ENCODE assay signal across 8 cellular contexts in genomic region chr10:43202224-43202656, GRCh38.
DNase-seq lines count a peak whose midpoint lies in the region; ATAC-seq and TF ChIP-seq lines count a peak whose summit lies in the region.

No MANE protein-coding gene starts in this region.

- H3K27me3 Mint-ChIP-seq in GM23338 (ENCODE audit: insufficient read depth, low read depth, poor library complexity), result peaks cover 7% of the 10 kb centered on the region

- DNase-seq in GM03348 (ENCODE audit: low spot score) (peak; percentile 79), GM23338 (ENCODE audit: low spot score) (peak; percentile 84), NCI-H460 (ENCODE audit: extremely low read depth, low read depth) (peak; percentile 26), iPS DF 6.9 (ENCODE audit: low read depth, low spot score) (no peak), DMS 273 (lab: John Stamatoyannopoulos, UW; ENCODE audit: unreplicated experiment) (no peak), HEK293T (ENCODE audit: extremely low spot score) (no peak)
- peak; percentile 53 to 72 for DNase-seq in activated naive CD4-positive, alpha-beta T cell treated with anti-CD3 and anti-CD28 coated beads, Interleukin-2, amount 50 U/mL, for 72 hours (ENCODE audit: low spot score in 2 of 2)

- H3K36me3 Mint-ChIP-seq in GM23338 (ENCODE audit: low read depth), result peaks cover 22% of the 10 kb centered on the region
- H3K36me3 Mint-ChIP-seq in activated naive CD4-positive, alpha-beta T cell treated with anti-CD3 and anti-CD28 coated beads, Interleukin-2, amount 50 U/mL, for 72 hours, result no peaks in the 10 kb centered on the region

- WGBS in iPS DF 6.9 (ENCODE audit: insufficient coverage, insufficient read length), result no CpG with 5 or more reads among the region's 29 CpGs

- peak; percentile 36 for ATAC-seq in GM23338
- ATAC-seq in activated naive CD4-positive, alpha-beta T cell treated with anti-CD3 and anti-CD28 coated beads, Interleukin-2, amount 50 U/mL, for 72 hours, result peak; percentile 57 to 65

- H3K4me3 ChIP-seq in GM23338 (peak overlapping the region; percentile 74), iPS DF 6.9 (ENCODE audit: low read length) (peak overlapping the region; percentile 65), skeletal muscle tissue (ENCODE audit: low read length in 3 of 3) (peak overlapping the region; percentile 36 to 64 (median 48))

- H3K9me3 ChIP-seq in iPS DF 6.9 (ENCODE audit: control insufficient read depth, insufficient read depth, low read length), result no peaks in the 10 kb centered on the region
- H3K9me3 ChIP-seq in skeletal muscle tissue (ENCODE audit: control insufficient read depth in 3 of 3, low read length in 3 of 3), result no peaks in the 10 kb centered on the region

- CTCF ChIA-PET in HEK293T (lab: Yijun Ruan, JAX), result interaction anchor here (0.6 to 3.4 kb wide), 10 partner anchors 9 to 199 kb away, joined by 3 to 10 read pairs (median 3); no protein-coding TSS in a partner anchor

- H3K27ac ChIP-seq in GM23338 (ENCODE audit: low read depth), result no peak overlapping the region
- no peak overlapping the region for H3K27ac ChIP-seq in iPS DF 6.9 (ENCODE audit: low read length)
- no peak overlapping the region for H3K27ac ChIP-seq in skeletal muscle tissue (ENCODE audit: low read depth, low read length)

- no peaks in the 10 kb centered on the region for H3K9me2 ChIP-seq in GM23338 (ENCODE audit: insufficient read depth)

- no peaks in the 10 kb centered on the region for H3K79me2 ChIP-seq in GM23338 (replicated peaks; ENCODE audit: insufficient read depth)

- POLR2A ChIA-PET in HEK293T (lab: Yijun Ruan, JAX), result interaction anchor here (1.9 kb wide), 1 partner anchor 64 kb away, joined by 4 read pairs; the partner anchor contains the start of gene CSGALNACT2

- no peaks in the 10 kb centered on the region for H3F3A ChIP-seq in GM23338 (replicated peaks; ENCODE audit: low read depth)

- H3K27ac Mint-ChIP-seq in GM23338, result no peak overlapping the region
- no peak overlapping the region for H3K27ac Mint-ChIP-seq in activated naive CD4-positive, alpha-beta T cell treated with anti-CD3 and anti-CD28 coated beads, Interleukin-2, amount 50 U/mL, for 72 hours

- peak overlapping the region; percentile 85 for H3K4me3 Mint-ChIP-seq in GM23338

- H3K36me3 ChIP-seq in GM23338 (ENCODE audit: insufficient read depth), result no peaks in the 10 kb centered on the region; the same call in 1 of the 2 replicates
- H3K36me3 ChIP-seq in iPS DF 6.9 (ENCODE audit: control insufficient read depth, insufficient read depth, low read length), result peaks cover 32% of the 10 kb centered on the region
- H3K36me3 ChIP-seq in skeletal muscle tissue (ENCODE audit: control insufficient read depth in 3 of 3, insufficient read depth in 3 of 3, low read length in 3 of 3), result no peaks in the 10 kb centered on the region

- no peaks in the 10 kb centered on the region; the same call in 2 of the 3 replicates for H3K9me3 Mint-ChIP-seq in GM23338
- H3K9me3 Mint-ChIP-seq in activated naive CD4-positive, alpha-beta T cell treated with anti-CD3 and anti-CD28 coated beads, Interleukin-2, amount 50 U/mL, for 72 hours, result no peaks in the 10 kb centered on the region

- peak overlapping the region in 1 of 3 donors; percentile 54 for H3K9ac ChIP-seq in skeletal muscle tissue (ENCODE audit: low read depth in 1 of 3, low read length in 3 of 3)

- TF ChIP-seq CTCF in GM23338 (conservative IDR thresholded peaks at IDR 0.05; ENCODE audit: low read depth in 2 of 2), result peak; percentile 63 to 72

- peaks cover 2% of the 10 kb centered on the region; the same call in 1 of the 3 replicates for H3K4me1 Mint-ChIP-seq in GM23338

- no peaks in the 10 kb centered on the region; the same call in 1 of the 2 replicates for H3K4me1 ChIP-seq in GM23338 (ENCODE audit: insufficient read depth)
- H3K4me1 ChIP-seq in iPS DF 6.9 (ENCODE audit: control insufficient read depth, insufficient read depth, low read length), result peaks cover 2% of the 10 kb centered on the region; the same call in 1 of the 2 replicates
- peaks cover 0 to 4% (median 3%) of the 10 kb centered on the region in 3 donors for H3K4me1 ChIP-seq in skeletal muscle tissue (ENCODE audit: control insufficient read depth in 3 of 3, insufficient read depth in 3 of 3, low read length in 3 of 3)

- H3K27me3 ChIP-seq in GM23338 (ENCODE audit: insufficient read depth) (no peaks in the 10 kb centered on the region), iPS DF 6.9 (ENCODE audit: control insufficient read depth, insufficient read depth, low read length) (no peaks in the 10 kb centered on the region), skeletal muscle tissue (ENCODE audit: control insufficient read depth in 3 of 3, insufficient read depth in 3 of 3, low read length in 3 of 3) (peaks cover 0 to 10% (median 0%) of the 10 kb centered on the region in 3 donors)

- peaks cover 6% of the 10 kb centered on the region; the same call in 1 of the 2 replicates for H4K20me1 ChIP-seq in GM23338 (replicated peaks; ENCODE audit: insufficient read depth)

- H2AFZ ChIP-seq in GM23338, result no peak overlapping the region

- peak overlapping the region; percentile 76; the same call in 1 of the 2 replicates for H3K4me2 ChIP-seq in GM23338

TF ChIP-seq in GM23338, 12 proteins besides CTCF, POLR2A, EP300 and RAD21 (continues in another document):
- no peak for TF ChIP-seq ZNF114 (CRISPR knock-in tag; IDR thresholded peaks at IDR 0.05)

TF ChIP-seq in HEK293T, 16 proteins besides CTCF, POLR2A, EP300 and RAD21:
- no peak for TF ChIP-seq BHLHE40 (IDR thresholded peaks at IDR 0.05; ENCODE audit: borderline replicate concordance)
- TF ChIP-seq SP1 (IDR thresholded peaks at IDR 0.05), result no peak
- no peak for TF ChIP-seq TARDBP (IDR thresholded peaks at IDR 0.05)
- no peak for TF ChIP-seq LEF1 (IDR thresholded peaks at IDR 0.05; ENCODE audit: borderline replicate concordance)
- TF ChIP-seq ELF4 (IDR thresholded peaks at IDR 0.05), result no peak
- no peak for TF ChIP-seq ZNF384 (IDR thresholded peaks at IDR 0.05)
- no peak for TF ChIP-seq NFRKB (IDR thresholded peaks at IDR 0.05)
- no peak for TF ChIP-seq FOXM1 (IDR thresholded peaks at IDR 0.05; ENCODE audit: borderline replicate concordance)
- no peak for TF ChIP-seq ARNT (IDR thresholded peaks at IDR 0.05)
- no peak for TF ChIP-seq SUZ12 (IDR thresholded peaks at IDR 0.05)
- no peak for TF ChIP-seq HDGF (IDR thresholded peaks at IDR 0.05; ENCODE audit: borderline replicate concordance)
- no peak for TF ChIP-seq FOXK2 (IDR thresholded peaks at IDR 0.05)
- TF ChIP-seq FOXA1 (IDR thresholded peaks at IDR 0.05), result no peak

Comparison
In these comparisons a context has a peak if more than half of its experiments do, and no peak if none do; other contexts are left out.
1. DNase-seq: peak in GM03348 (single experiment), GM23338 (single experiment), NCI-H460 (single experiment) and activated naive CD4-positive, alpha-beta T cell treated with anti-CD3 and anti-CD28 coated beads, Interleukin-2, amount 50 U/mL, for 72 hours (2 of 2); none in iPS DF 6.9 (single experiment), DMS 273 (single experiment) and HEK293T (single experiment).
2. Peak in every context shown above with its lines, with median percentiles within 50 percentile points of each other: H3K4me3 ChIP-seq.